ENCODE assay signal across 24 cellular contexts in the genomic region with DNA sequence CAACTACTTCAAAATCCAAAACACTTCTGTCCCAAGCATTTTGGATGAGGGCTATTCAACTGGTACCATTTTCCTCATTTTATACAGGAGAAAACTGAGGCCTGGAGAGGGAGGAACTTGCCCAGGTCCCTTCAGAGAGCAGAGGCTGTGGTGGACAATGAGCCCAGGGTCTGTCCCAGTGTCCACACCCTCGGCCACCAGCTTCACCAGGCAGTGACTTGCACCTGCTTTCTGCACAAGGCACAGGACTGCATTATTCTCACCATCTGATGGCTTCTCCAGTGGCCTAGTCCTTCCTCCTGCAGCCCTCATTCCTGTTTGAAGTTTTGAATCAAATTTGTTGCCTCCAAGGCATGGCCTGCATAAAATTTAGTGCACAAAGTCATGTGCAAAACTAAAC.
"Had no signal": no experiment of that assay in that cellular context is flagged by ENCODE, and none has a peak within 500 bp of the region (broad histone marks: within the 10 kb centered on the region; RNA-seq: fewer than 3 reads in every experiment).

No MANE protein-coding gene starts in this region.

- H3K4me1 ChIP-seq: esophagus squamous epithelium, left lung, parathyroid adenoma, suprapubic skin, transverse colon, upper lobe of right lung had no signal

- ATAC-seq: heart right ventricle; left cardiac atrium; left lung; mucosa of descending colon; natural killer cell treated with Interleukin-12 subunit alpha and Interleukin-12 subunit beta and Interleukin-15 and Interleukin-18, amount 100 ng/mL, for 72 hours; stimulated activated naive B cell treated with anti-CD40 and anti-IgM and Interleukin-4, amounts not matched to agents 10 μg/mL and 1 μg/mL and 100 μg/mL, for 72 hours; upper lobe of right lung had no signal

- H3K9ac ChIP-seq: parathyroid adenoma had no signal

- DNase-seq: cerebellar nuclear complex; cortex of kidney; effector CD4-positive, alpha-beta T cell; esophagus squamous epithelium; foreskin melanocyte; glutamatergic neuron; heart right ventricle; hippocampal formation; left cardiac atrium; left lung; mesenchymal stem cell; mucosa of descending colon; naive B cell; sigmoid colon; spleen; stimulated activated CD4-positive, alpha-beta T cell treated with anti-CD3 and anti-CD28 coated beads, Interleukin-4, amount 100 ng/mL, for 4 hours; stimulated activated naive B cell treated with anti-CD40 and anti-IgM and Interleukin-4, amounts not matched to agents 10 μg/mL and 1 μg/mL and 100 μg/mL, for 72 hours; transverse colon; upper lobe of right lung had no signal

- H3K4me3 ChIP-seq: esophagus squamous epithelium, heart right ventricle, left lung, mucosa of descending colon, right atrium auricular region, sigmoid colon, spleen, suprapubic skin, transverse colon, upper lobe of right lung had no signal

- H3K36me3 ChIP-seq: esophagus squamous epithelium, left lung, right atrium auricular region, sigmoid colon, suprapubic skin, transverse colon, upper lobe of right lung had no signal

- H3K27ac ChIP-seq: esophagus squamous epithelium, heart right ventricle, left lung, neutrophil, parathyroid adenoma, right atrium auricular region, sigmoid colon, suprapubic skin, transverse colon, upper lobe of right lung had no signal

- H3K9me3 ChIP-seq: esophagus squamous epithelium, heart right ventricle, left lung, mucosa of descending colon, neutrophil, right atrium auricular region, sigmoid colon, spleen, suprapubic skin, transverse colon, upper lobe of right lung had no signal

- H3K27me3 ChIP-seq: esophagus squamous epithelium, heart right ventricle, left lung, neutrophil, right atrium auricular region, sigmoid colon, spleen, suprapubic skin, transverse colon, upper lobe of right lung had no signal
